Comparison of ENCODE assay signal across 1 cellular context in the genomic region with DNA sequence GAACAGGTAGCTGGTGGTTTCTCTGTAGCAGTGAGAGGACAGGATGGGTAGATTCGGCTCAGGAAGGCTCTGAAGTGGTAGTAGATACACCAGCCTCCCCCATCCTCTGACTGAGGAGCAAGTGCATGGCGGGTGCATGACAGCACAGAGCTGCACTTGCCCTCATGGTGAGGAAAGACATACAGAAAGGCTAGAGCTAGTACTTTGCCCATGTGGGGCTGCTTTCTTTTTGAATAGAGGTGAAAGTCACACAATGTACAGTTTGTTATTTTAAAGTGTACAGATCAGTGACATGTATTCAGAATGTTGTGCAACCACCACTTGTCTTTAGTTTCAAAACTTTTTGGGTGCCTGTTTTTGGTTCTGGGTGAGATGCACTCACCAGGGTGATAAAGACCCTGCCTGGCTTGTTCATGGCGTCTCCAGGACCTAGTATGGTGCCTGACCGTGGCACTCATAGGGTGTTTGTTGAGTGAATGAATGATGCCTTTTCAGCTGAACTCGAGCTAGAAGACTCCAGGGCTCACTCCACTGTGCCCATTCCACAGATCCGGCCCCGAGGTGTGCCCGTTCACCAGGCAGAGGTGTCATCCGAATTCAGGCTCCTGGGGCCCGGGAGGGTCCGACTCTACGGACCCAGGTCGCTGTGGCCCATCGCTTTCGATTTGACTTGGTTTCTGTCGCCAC.
A peak's percentile ranks its signal among the peaks of the same experiment; 100 is the strongest.
TF ChIP-seq lines count a peak whose summit lies in the region.

No MANE protein-coding gene starts in this region.

TF ChIP-seq in K562, 482 proteins besides CTCF, POLR2A, EP300 and RAD21:
- TF ChIP-seq RBM14 (IDR thresholded peaks at IDR 0.05; ENCODE audit: borderline replicate concordance, insufficient read depth, low read depth, low read length) (no peak), THRAP3 (IDR thresholded peaks at IDR 0.05; ENCODE audit: borderline replicate concordance) (no peak), ZZZ3 (IDR thresholded peaks at IDR 0.05) (no peak), CEBPB (tag; IDR thresholded peaks at IDR 0.05) (peak; percentile 61; the same call in 1 of the 2 replicates), CEBPG (CRISPR knock-in tag; IDR thresholded peaks at IDR 0.05) (no peak), CEBPG (tag; conservative IDR thresholded peaks at IDR 0.05 in 1 of 2, IDR thresholded peaks at IDR 0.05 in 1 of 2) (peak in 1 of 2 experiments; percentile 31; a peak in 1 of 4 replicates), ZFP30 (CRISPR knock-in tag; IDR thresholded peaks at IDR 0.05; ENCODE audit: borderline replicate concordance) (no peak)
- TF ChIP-seq, protein P1, sequence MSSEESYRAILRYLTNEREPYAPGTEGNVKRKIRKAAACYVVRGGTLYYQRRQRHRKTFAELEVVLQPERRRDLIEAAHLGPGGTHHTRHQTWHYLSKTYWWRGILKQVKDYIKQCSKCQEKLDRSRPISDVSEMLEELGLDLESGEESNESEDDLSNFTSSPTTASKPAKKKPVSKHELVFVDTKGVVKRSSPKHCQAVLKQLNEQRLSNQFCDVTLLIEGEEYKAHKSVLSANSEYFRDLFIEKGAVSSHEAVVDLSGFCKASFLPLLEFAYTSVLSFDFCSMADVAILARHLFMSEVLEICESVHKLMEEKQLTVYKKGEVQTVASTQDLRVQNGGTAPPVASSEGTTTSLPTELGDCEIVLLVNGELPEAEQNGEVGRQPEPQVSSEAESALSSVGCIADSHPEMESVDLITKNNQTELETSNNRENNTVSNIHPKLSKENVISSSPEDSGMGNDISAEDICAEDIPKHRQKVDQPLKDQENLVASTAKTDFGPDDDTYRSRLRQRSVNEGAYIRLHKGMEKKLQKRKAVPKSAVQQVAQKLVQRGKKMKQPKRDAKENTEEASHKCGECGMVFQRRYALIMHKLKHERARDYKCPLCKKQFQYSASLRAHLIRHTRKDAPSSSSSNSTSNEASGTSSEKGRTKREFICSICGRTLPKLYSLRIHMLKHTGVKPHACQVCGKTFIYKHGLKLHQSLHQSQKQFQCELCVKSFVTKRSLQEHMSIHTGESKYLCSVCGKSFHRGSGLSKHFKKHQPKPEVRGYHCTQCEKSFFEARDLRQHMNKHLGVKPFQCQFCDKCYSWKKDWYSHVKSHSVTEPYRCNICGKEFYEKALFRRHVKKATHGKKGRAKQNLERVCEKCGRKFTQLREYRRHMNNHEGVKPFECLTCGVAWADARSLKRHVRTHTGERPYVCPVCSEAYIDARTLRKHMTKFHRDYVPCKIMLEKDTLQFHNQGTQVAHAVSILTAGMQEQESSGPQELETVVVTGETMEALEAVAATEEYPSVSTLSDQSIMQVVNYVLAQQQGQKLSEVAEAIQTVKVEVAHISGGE (CRISPR knock-in tag; IDR thresholded peaks at IDR 0.05): no peak
- TF ChIP-seq, protein P2, sequence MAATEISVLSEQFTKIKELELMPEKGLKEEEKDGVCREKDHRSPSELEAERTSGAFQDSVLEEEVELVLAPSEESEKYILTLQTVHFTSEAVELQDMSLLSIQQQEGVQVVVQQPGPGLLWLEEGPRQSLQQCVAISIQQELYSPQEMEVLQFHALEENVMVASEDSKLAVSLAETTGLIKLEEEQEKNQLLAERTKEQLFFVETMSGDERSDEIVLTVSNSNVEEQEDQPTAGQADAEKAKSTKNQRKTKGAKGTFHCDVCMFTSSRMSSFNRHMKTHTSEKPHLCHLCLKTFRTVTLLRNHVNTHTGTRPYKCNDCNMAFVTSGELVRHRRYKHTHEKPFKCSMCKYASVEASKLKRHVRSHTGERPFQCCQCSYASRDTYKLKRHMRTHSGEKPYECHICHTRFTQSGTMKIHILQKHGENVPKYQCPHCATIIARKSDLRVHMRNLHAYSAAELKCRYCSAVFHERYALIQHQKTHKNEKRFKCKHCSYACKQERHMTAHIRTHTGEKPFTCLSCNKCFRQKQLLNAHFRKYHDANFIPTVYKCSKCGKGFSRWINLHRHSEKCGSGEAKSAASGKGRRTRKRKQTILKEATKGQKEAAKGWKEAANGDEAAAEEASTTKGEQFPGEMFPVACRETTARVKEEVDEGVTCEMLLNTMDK (IDR thresholded peaks at IDR 0.05; ENCODE audit: borderline replicate concordance, insufficient read depth, low read depth, low read length, poor library complexity, severe bottlenecking): no peak
